ENCODE assay signal across 18 cellular contexts in genomic region chr2:197547163-197547900, GRCh38.
"Had no signal": no experiment of that assay in that cellular context is flagged by ENCODE, and none has a peak within 500 bp of the region (broad histone marks: within the 10 kb centered on the region; RNA-seq: fewer than 3 reads in every experiment).

No MANE protein-coding gene starts in this region.

- H3K9me3 Mint-ChIP-seq: nephron; stimulated activated naive CD8-positive, alpha-beta T cell treated with anti-CD3 and anti-CD28 coated beads, Interleukin-15, Interleukin-2, amounts not matched to agents 100 ng/mL and 50 ng/mL, for 24 hours; T-helper 1 cell treated with Interleukin-12 subunit alpha and Interleukin-12 subunit beta and Interleukin-4 antibody, amounts not matched to agents 30 μg/mL and 1 μg/mL, for 36 hours had no signal

- H3K27ac ChIP-seq: ovary, upper lobe of right lung had no signal

- H3K4me1 Mint-ChIP-seq: activated CD8-positive, alpha-beta memory T cell treated with anti-CD3 and anti-CD28 coated beads, Interleukin-2, amount 10 ng/mL, durations not matched to agents 7 days and 5 days; nephron had no signal

- H3K27me3 Mint-ChIP-seq: activated CD8-positive, alpha-beta memory T cell treated with anti-CD3 and anti-CD28 coated beads, Interleukin-2, amount 10 ng/mL, durations not matched to agents 7 days and 5 days; stimulated activated naive CD8-positive, alpha-beta T cell treated with anti-CD3 and anti-CD28 coated beads, Interleukin-15, Interleukin-2, amounts not matched to agents 100 ng/mL and 50 ng/mL, for 24 hours had no signal

- H3K36me3 ChIP-seq: ovary had no signal

- H3K9me3 ChIP-seq: heart left ventricle, mucosa of descending colon, ovary, SK-N-SH, upper lobe of right lung had no signal

- H3K4me3 Mint-ChIP-seq: activated CD8-positive, alpha-beta memory T cell treated with anti-CD3 and anti-CD28 coated beads, Interleukin-2, amount 10 ng/mL, durations not matched to agents 7 days and 5 days; nephron; stimulated activated naive CD8-positive, alpha-beta T cell treated with anti-CD3 and anti-CD28 coated beads, Interleukin-15, Interleukin-2, amounts not matched to agents 100 ng/mL and 50 ng/mL, for 24 hours; T-helper 1 cell treated with Interleukin-12 subunit alpha and Interleukin-12 subunit beta and Interleukin-4 antibody, amounts not matched to agents 30 μg/mL and 1 μg/mL, for 36 hours had no signal

- H3K9ac ChIP-seq: SK-N-SH had no signal

- H3K4me1 ChIP-seq: upper lobe of right lung had no signal

- H3K4me3 ChIP-seq: heart left ventricle, mucosa of descending colon, ovary, upper lobe of right lung had no signal

- DNase-seq: activated CD4-positive, alpha-beta T cell treated with anti-CD3 and anti-CD28 coated beads, Interleukin-2, amount 50 U/mL, for 48 hours; activated CD4-positive, CD25-positive, alpha-beta regulatory T cell; activated CD8-positive, alpha-beta memory T cell treated with anti-CD3 and anti-CD28 coated beads, Interleukin-2, amount 10 ng/mL, durations not matched to agents 7 days and 5 days; activated naive CD4-positive, alpha-beta T cell treated with anti-CD3 and anti-CD28 coated beads, Interleukin-2, amount 50 U/mL, for 16 hours; heart left ventricle; mammary epithelial cell; mucosa of descending colon; ovary; SK-N-SH; stimulated activated CD4-positive, alpha-beta T cell treated with anti-CD3 and anti-CD28 coated beads, Interleukin-2, amount 100 ng/mL, for 48 hours; upper lobe of right lung had no signal

- H3K27me3 ChIP-seq: heart left ventricle, ovary, upper lobe of right lung had no signal

- H3K27ac Mint-ChIP-seq: activated CD8-positive, alpha-beta memory T cell treated with anti-CD3 and anti-CD28 coated beads, Interleukin-2, amount 10 ng/mL, durations not matched to agents 7 days and 5 days; nephron; stimulated activated naive CD8-positive, alpha-beta T cell treated with anti-CD3 and anti-CD28 coated beads, Interleukin-15, Interleukin-2, amounts not matched to agents 100 ng/mL and 50 ng/mL, for 24 hours; T-helper 1 cell treated with Interleukin-12 subunit alpha and Interleukin-12 subunit beta and Interleukin-4 antibody, amounts not matched to agents 30 μg/mL and 1 μg/mL, for 36 hours had no signal

- FAIRE-seq: frontal cortex, islet of Langerhans, TTC549 had no signal

- ATAC-seq: activated CD8-positive, alpha-beta memory T cell treated with anti-CD3 and anti-CD28 coated beads, Interleukin-2, amount 10 ng/mL, durations not matched to agents 7 days and 5 days; heart left ventricle; left lobe of liver; mucosa of descending colon; upper lobe of right lung had no signal

- H3K4me2 ChIP-seq: SK-N-SH had no signal
